Comparison of ENCODE assay signal across 9 cellular contexts in genomic region chr2:44952143-44952805, GRCh38. TPM values are rescaled to one million over a fixed set of nuclear protein-coding genes. Genes with fewer than 3 reads are reported as not detected.
DNase-seq lines count a peak whose midpoint lies in the region; ATAC-seq, FAIRE-seq and TF ChIP-seq lines count a peak whose summit lies in the region.
"Had no signal": no experiment of that assay in that cellular context is flagged by ENCODE, and none has a peak within 500 bp of the region (broad histone marks: within the 10 kb centered on the region; RNA-seq: fewer than 3 reads in every experiment).

No MANE protein-coding gene starts in this region.

- peak in 1 of 2 experiments; percentile 42; a peak in 2 of 4 replicates for TF ChIP-seq RAD21 in K562 (CRISPR knock-in tag; conservative IDR thresholded peaks at IDR 0.05 in 1 of 2, IDR thresholded peaks at IDR 0.05 in 1 of 2)

- intact Hi-C loops in K562 (cut with micrococcal nuclease): no loop called here

- H2AFZ ChIP-seq in GM23248 (peak overlapping the region; percentile 68), K562 (ENCODE audit: low read depth, low read length) (0 out of 2 replicates have a peak overlapping the region, but pooled peaks have one; percentile 41)

- in situ Hi-C loops in GM23248 (cut with MboI): loop anchor here (10.0 to 25.0 kb wide), 2 partner anchors 477 to 915 kb away; no protein-coding TSS in a partner anchor
- in situ Hi-C loops in K562 (cut with MboI): no loop called here

- H3K36me3 ChIP-seq in GM23248 (ENCODE audit: low read depth) (no peaks in the 10 kb centered on the region), K562 (ENCODE audit: control insufficient read depth, insufficient read depth, low read length) (no peaks in the 10 kb centered on the region), iPS-20b (ENCODE audit: insufficient read depth, low read depth, low read length) (no peaks in the 10 kb centered on the region)

- no peaks in the 10 kb centered on the region for H3K79me2 ChIP-seq in GM23248 (ENCODE audit: insufficient read depth)
- H3K79me2 ChIP-seq in K562 (ENCODE audit: control insufficient read depth, insufficient read depth, low read length): no peaks in the 10 kb centered on the region

- POLR2A ChIA-PET in K562 (lab: Yijun Ruan, JAX): interaction anchor here (0.6 kb wide), 1 partner anchor 127 kb away, joined by 3 read pairs; no protein-coding TSS in a partner anchor

- TF ChIP-seq CTCF in K562 (IDR thresholded peaks at IDR 0.05 in 2 of 3, conservative IDR thresholded peaks at IDR 0.05 in 1 of 3; ENCODE audit: insufficient read depth in 2 of 3, low read depth in 1 of 3, low read length in 3 of 3): peak; percentile 67 to 75 (median 70)

- H4K20me1 ChIP-seq in GM23248 (ENCODE audit: insufficient read depth): no peaks in the 10 kb centered on the region
- H4K20me1 ChIP-seq in K562 (replicated peaks; ENCODE audit: control insufficient read depth, insufficient read depth, low read length): peaks cover 11% of the 10 kb centered on the region

- no peaks in the 10 kb centered on the region for H3K9me1 ChIP-seq in K562 (ENCODE audit: control insufficient read depth, insufficient read depth, low read length)

- BruUV-seq in K562 (replicated peaks; lab: Mats Ljungman, UMichigan): no TSS peak

- FAIRE-seq in K562 (lab: Jason Lieb, UNC): no peak
- FAIRE-seq: TTC549 had no signal

- DNase-seq in DMS153 treated with DMSO at 0.1 percent for 48 hours (lab: John Stamatoyannopoulos, UW; ENCODE audit: unreplicated experiment): peak; percentile 55
- DNase-seq in GM23248: peak; percentile 86
- DNase-seq in NCI-H2171 treated with DMSO at 0.1 percent for 48 hours (lab: John Stamatoyannopoulos, UW): peak; percentile 57
- DNase-seq in K562 (ENCODE audit: extremely low read depth in 1 of 4, low spot score in 3 of 4): peak; percentile 60 to 75 (median 72)
- DNase-seq in stimulated activated CD4-positive, alpha-beta T cell treated with anti-CD3 and anti-CD28 coated beads, Interleukin-15, amount 100 ng/mL, for 24 hours: peak; percentile 62
- no peak for DNase-seq in effector CD4-positive, alpha-beta T cell

- H3K27ac ChIP-seq in GM23248 (no peak overlapping the region), K562 (ENCODE audit: extremely low read depth, low read depth, low read length) (no peak overlapping the region), iPS-20b (ENCODE audit: low read length) (no peak overlapping the region)

- no peak for TF ChIP-seq EP300 in K562 (IDR thresholded peaks at IDR 0.05; ENCODE audit: low read length)

- H3K27me3 ChIP-seq in GM23248 (replicated peaks; ENCODE audit: insufficient read depth) (peaks cover 50% of the 10 kb centered on the region), K562 (ENCODE audit: control insufficient read depth in 2 of 2, insufficient read depth in 2 of 2, low read length in 2 of 2) (peaks cover 34 to 85% of the 10 kb centered on the region in 2 experiments; a peak in 4 of 5 replicates), iPS-20b (ENCODE audit: insufficient read depth, low read length) (peaks cover 100% of the 10 kb centered on the region)

- H3K9ac ChIP-seq in GM23248 (no peak overlapping the region; the same call in 1 of the 2 replicates), K562 (ENCODE audit: insufficient read depth in 1 of 2, low read depth in 2 of 2, low read length in 2 of 2) (no peak overlapping the region), iPS-20b (ENCODE audit: low read depth, low read length) (no peak overlapping the region)

- no peaks in the 10 kb centered on the region for H3K9me2 ChIP-seq in GM23248 (ENCODE audit: insufficient read depth)

- TF ChIP-seq POLR2A in K562 (conservative IDR thresholded peaks at IDR 0.05): no peak

- ATAC-seq in K562 (peak; percentile 92), GM18517 (IDR thresholded peaks at IDR 0.05; ENCODE audit: unreplicated experiment) (no peak)

- H3K4me2 ChIP-seq in GM23248 (ENCODE audit: unreplicated experiment) (peak overlapping the region; percentile 82), K562 (ENCODE audit: insufficient read depth, low read length) (no peak overlapping the region)

- H3F3A ChIP-seq in GM23248 (ENCODE audit: insufficient read depth): no peaks in the 10 kb centered on the region

- WGBS in GM23248 (ENCODE audit: low coverage in 1 of 2, low lambda C conversion rate in 2 of 2, missing lambda C conversion rate in 2 of 2), 2 experiments: 1% methylated on average over 46 to 50 of the region's 59 CpGs
- WGBS in K562 (ENCODE audit: insufficient coverage, low coverage, missing lambda C conversion rate): 17% methylated on average over 50 of the region's 59 CpGs

- H3K4me3 ChIP-seq in GM23248 (peak overlapping the region; percentile 71), K562 (no peak overlapping the region), iPS-20b (ENCODE audit: low read length) (peak overlapping the region; percentile 56; the same call in 1 of the 2 replicates)

- H3K4me1 ChIP-seq in GM23248 (ENCODE audit: insufficient read depth): no peaks in the 10 kb centered on the region
- peaks cover 0 to 29% of the 10 kb centered on the region in 2 experiments; a peak in 3 of 5 replicates for H3K4me1 ChIP-seq in K562 (replicated peaks in 1 of 2; ENCODE audit: control insufficient read depth in 2 of 2, insufficient read depth in 2 of 2, low read length in 2 of 2)
- H3K4me1 ChIP-seq in iPS-20b (ENCODE audit: insufficient read depth, low read length): peaks cover 15% of the 10 kb centered on the region

- no peaks in the 10 kb centered on the region for H3K9me3 ChIP-seq in GM23248 (ENCODE audit: low read depth)
- H3K9me3 ChIP-seq in K562 (replicated peaks; ENCODE audit: control insufficient read depth, insufficient read depth, low read depth, low read length): no peaks in the 10 kb centered on the region
- peaks cover 13% of the 10 kb centered on the region; the same call in 1 of the 2 replicates for H3K9me3 ChIP-seq in iPS-20b (ENCODE audit: insufficient read depth, low read depth, low read length)

- CTCF ChIA-PET in K562 (lab: Yijun Ruan, JAX; ENCODE audit: low intra/inter-chr PET ratio): interaction anchor here (0.6 to 1.6 kb wide), 3 partner anchors 237 to 660 kb away, joined by 3 to 5 read pairs (median 4); no protein-coding TSS in a partner anchor

TF ChIP-seq in K562, 482 proteins besides CTCF, POLR2A, EP300 and RAD21 (continues in another document):
- no peak for TF ChIP-seq C11orf30 (IDR thresholded peaks at IDR 0.05; ENCODE audit: low read depth)

RNA-seq across cellular contexts. Expression of gene SIX3, which starts 10.8 kb away (rescaled TPM):
- total RNA-seq in GM23248 (2014; rRNA removed; shearing (Covaris generic)): not detected in 2 replicates
- polyA plus RNA-seq in GM23248 (2016; fragmentation: Nextera tagmentation; extraction: Ambion mirVana): not detected in 2 replicates
- total RNA-seq in K562 (2011; cell fraction: chromatin; rRNA removed; ENCODE audit: low replicate concordance): not detected in 2 replicates
- not detected in 2 replicates for total RNA-seq in K562 (2011; cell fraction: nucleolus; rRNA removed)
- total RNA-seq in K562 (2011; cell fraction: nucleoplasm; rRNA removed): not detected in 2 replicates
- total RNA-seq in K562 (2014; rRNA removed): not detected in 2 replicates
- not detected in 2 replicates for total RNA-seq in K562 (2014; rRNA removed; fragmentation: Illumina TruSeq; extraction: Trizol)
- not detected in 2 replicates for total RNA-seq in K562 (2015; rRNA removed; fragmentation: Illumina TruSeq; extraction: Trizol)
- not detected in 2 replicates for total RNA-seq in K562 (2021)
- not detected in 2 replicates for polyA plus RNA-seq in K562 (2011; rRNA removed)
- polyA plus RNA-seq in K562 (2011; cell fraction: cytosol; rRNA removed): not detected in 2 replicates
- polyA plus RNA-seq in K562 (2011; cell fraction: nucleus; rRNA removed): not detected in 2 replicates
- polyA plus RNA-seq in K562 (2012): not detected in 2 replicates
- not detected in 2 replicates for polyA plus RNA-seq in K562 (2014; fragmentation: Illumina TruSeq; extraction: Trizol)
- polyA plus RNA-seq in K562 (2014; fragmentation: Nextera tagmentation; extraction: Ambion mirVana): not detected
- not detected in 2 replicates for polyA plus RNA-seq in K562 (2014; rRNA removed)
- not detected in 2 replicates for polyA minus RNA-seq in K562 (2011; rRNA and poly(A)+ RNA removed)
- polyA minus RNA-seq in K562 (2011; cell fraction: cytosol; rRNA and poly(A)+ RNA removed): not detected in 2 replicates
- polyA minus RNA-seq in K562 (2011; cell fraction: nucleus; rRNA and poly(A)+ RNA removed): not detected in 2 replicates

RNA-seq across cellular contexts. Expression of gene SIX2, which starts 57.0 kb away (rescaled TPM):
- 0.63 TPM in 1 of 2 replicates, not detected in the other for total RNA-seq in GM23248 (2014; rRNA removed; shearing (Covaris generic))
- 0.19 and 0.22 TPM in 2 replicates for polyA plus RNA-seq in GM23248 (2016; fragmentation: Nextera tagmentation; extraction: Ambion mirVana)
- not detected in 2 replicates for total RNA-seq in K562 (2011; cell fraction: chromatin; rRNA removed; ENCODE audit: low replicate concordance)
- total RNA-seq in K562 (2011; cell fraction: nucleolus; rRNA removed): not detected in 2 replicates
- not detected in 2 replicates for total RNA-seq in K562 (2011; cell fraction: nucleoplasm; rRNA removed)
- not detected in 2 replicates for total RNA-seq in K562 (2014; rRNA removed)
- not detected in 2 replicates for total RNA-seq in K562 (2014; rRNA removed; fragmentation: Illumina TruSeq; extraction: Trizol)
- total RNA-seq in K562 (2015; rRNA removed; fragmentation: Illumina TruSeq; extraction: Trizol): not detected in 2 replicates
- not detected in 2 replicates for total RNA-seq in K562 (2021)
- polyA plus RNA-seq in K562 (2011; rRNA removed): not detected in 2 replicates
- polyA plus RNA-seq in K562 (2011; cell fraction: cytosol; rRNA removed): not detected in 2 replicates
- not detected in 2 replicates for polyA plus RNA-seq in K562 (2011; cell fraction: nucleus; rRNA removed)
- not detected in 2 replicates for polyA plus RNA-seq in K562 (2012)
- not detected in 2 replicates for polyA plus RNA-seq in K562 (2014; fragmentation: Illumina TruSeq; extraction: Trizol)
- polyA plus RNA-seq in K562 (2014; fragmentation: Nextera tagmentation; extraction: Ambion mirVana): not detected
- polyA plus RNA-seq in K562 (2014; rRNA removed): not detected in 2 replicates
- not detected in 2 replicates for polyA minus RNA-seq in K562 (2011; rRNA and poly(A)+ RNA removed)
- not detected in 2 replicates for polyA minus RNA-seq in K562 (2011; cell fraction: cytosol; rRNA and poly(A)+ RNA removed)
- 0.27 TPM in 1 of 2 replicates, not detected in the other for polyA minus RNA-seq in K562 (2011; cell fraction: nucleus; rRNA and poly(A)+ RNA removed)
